Comparison of ENCODE assay signal across 1 cellular context in the genomic region with DNA sequence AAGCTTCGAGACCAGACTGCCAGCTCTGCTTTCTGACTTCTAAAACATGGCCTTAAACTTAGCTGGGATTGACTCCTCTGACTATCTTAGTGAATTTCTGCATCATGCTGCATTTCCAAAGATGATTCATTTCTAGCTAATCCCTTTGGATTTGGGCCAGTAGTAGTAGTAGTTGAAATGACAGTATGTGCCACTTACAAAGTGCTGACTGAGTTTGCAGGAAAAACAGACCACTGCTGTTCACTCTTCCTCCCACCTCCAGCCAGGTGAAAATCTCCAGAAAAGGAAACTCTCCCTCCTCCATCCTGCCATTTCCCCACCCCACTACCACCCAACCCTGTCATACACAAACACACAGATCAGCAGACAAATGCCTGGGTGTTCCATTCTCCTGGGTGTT.
TF ChIP-seq lines count a peak whose summit lies in the region.

No MANE protein-coding gene starts in this region.

TF ChIP-seq in SK-N-SH, 30 proteins besides CTCF, POLR2A, EP300 and RAD21:
- no peak for TF ChIP-seq EZH2phosphoT487 (IDR thresholded peaks at IDR 0.05; ENCODE audit: borderline replicate concordance, low read depth)
- peak; percentile 10; the same call in 1 of the 2 replicates for TF ChIP-seq POLR2AphosphoS5 (IDR thresholded peaks at IDR 0.05; ENCODE audit: low read depth, low read length)
- TF ChIP-seq MEF2A (IDR thresholded peaks at IDR 0.05; ENCODE audit: borderline replicate concordance, low read depth) = peak; percentile 10; the same call in 1 of the 2 replicates
- no peak for TF ChIP-seq YY1 (IDR thresholded peaks at IDR 0.05; ENCODE audit: low read depth)
- peak; percentile 91 for TF ChIP-seq NFIC (IDR thresholded peaks at IDR 0.05; ENCODE audit: borderline replicate concordance)
- TF ChIP-seq, protein P1, sequence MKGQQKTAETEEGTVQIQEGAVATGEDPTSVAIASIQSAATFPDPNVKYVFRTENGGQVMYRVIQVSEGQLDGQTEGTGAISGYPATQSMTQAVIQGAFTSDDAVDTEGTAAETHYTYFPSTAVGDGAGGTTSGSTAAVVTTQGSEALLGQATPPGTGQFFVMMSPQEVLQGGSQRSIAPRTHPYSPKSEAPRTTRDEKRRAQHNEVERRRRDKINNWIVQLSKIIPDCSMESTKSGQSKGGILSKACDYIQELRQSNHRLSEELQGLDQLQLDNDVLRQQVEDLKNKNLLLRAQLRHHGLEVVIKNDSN (IDR thresholded peaks at IDR 0.05; ENCODE audit: borderline replicate concordance, low read depth) = no peak
- TF ChIP-seq, protein P2, sequence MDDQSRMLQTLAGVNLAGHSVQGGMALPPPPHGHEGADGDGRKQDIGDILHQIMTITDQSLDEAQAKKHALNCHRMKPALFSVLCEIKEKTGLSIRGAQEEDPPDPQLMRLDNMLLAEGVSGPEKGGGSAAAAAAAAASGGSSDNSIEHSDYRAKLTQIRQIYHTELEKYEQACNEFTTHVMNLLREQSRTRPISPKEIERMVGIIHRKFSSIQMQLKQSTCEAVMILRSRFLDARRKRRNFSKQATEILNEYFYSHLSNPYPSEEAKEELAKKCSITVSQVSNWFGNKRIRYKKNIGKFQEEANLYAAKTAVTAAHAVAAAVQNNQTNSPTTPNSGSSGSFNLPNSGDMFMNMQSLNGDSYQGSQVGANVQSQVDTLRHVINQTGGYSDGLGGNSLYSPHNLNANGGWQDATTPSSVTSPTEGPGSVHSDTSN (IDR thresholded peaks at IDR 0.05) = peak; percentile 66
- TF ChIP-seq CHD2 (IDR thresholded peaks at IDR 0.05; ENCODE audit: low read length, partially characterized antibody) = no peak
- no peak for TF ChIP-seq TEAD4 (IDR thresholded peaks at IDR 0.05; ENCODE audit: borderline replicate concordance, insufficient read depth)
- TF ChIP-seq, protein P3, sequence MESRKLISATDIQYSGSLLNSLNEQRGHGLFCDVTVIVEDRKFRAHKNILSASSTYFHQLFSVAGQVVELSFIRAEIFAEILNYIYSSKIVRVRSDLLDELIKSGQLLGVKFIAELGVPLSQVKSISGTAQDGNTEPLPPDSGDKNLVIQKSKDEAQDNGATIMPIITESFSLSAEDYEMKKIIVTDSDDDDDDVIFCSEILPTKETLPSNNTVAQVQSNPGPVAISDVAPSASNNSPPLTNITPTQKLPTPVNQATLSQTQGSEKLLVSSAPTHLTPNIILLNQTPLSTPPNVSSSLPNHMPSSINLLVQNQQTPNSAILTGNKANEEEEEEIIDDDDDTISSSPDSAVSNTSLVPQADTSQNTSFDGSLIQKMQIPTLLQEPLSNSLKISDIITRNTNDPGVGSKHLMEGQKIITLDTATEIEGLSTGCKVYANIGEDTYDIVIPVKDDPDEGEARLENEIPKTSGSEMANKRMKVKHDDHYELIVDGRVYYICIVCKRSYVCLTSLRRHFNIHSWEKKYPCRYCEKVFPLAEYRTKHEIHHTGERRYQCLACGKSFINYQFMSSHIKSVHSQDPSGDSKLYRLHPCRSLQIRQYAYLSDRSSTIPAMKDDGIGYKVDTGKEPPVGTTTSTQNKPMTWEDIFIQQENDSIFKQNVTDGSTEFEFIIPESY (IDR thresholded peaks at IDR 0.05; ENCODE audit: borderline replicate concordance, low read depth) = no peak
- TF ChIP-seq JUND (IDR thresholded peaks at IDR 0.05) = peak; percentile 82
- no peak; the same call in 1 of the 2 replicates for TF ChIP-seq RXRA (IDR thresholded peaks at IDR 0.05; ENCODE audit: borderline replicate concordance, low read depth)
- no peak for TF ChIP-seq GATA2 (CRISPR knock-in tag; IDR thresholded peaks at IDR 0.05)
- TF ChIP-seq SMC3 (IDR thresholded peaks at IDR 0.05; ENCODE audit: low read depth, low read length) = no peak
- no peak for TF ChIP-seq ELF1 (IDR thresholded peaks at IDR 0.05)
- no peak for TF ChIP-seq MXI1 (IDR thresholded peaks at IDR 0.05; ENCODE audit: low read depth, low read length)
- TF ChIP-seq TAF1 (IDR thresholded peaks at IDR 0.05; ENCODE audit: borderline replicate concordance, low read depth, low read length) = no peak
- no peak; the same call in 1 of the 2 replicates for TF ChIP-seq GABPA (IDR thresholded peaks at IDR 0.05; ENCODE audit: low read depth)
- TF ChIP-seq, protein P4, sequence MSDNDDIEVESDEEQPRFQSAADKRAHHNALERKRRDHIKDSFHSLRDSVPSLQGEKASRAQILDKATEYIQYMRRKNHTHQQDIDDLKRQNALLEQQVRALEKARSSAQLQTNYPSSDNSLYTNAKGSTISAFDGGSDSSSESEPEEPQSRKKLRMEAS (IDR thresholded peaks at IDR 0.05; ENCODE audit: low read depth) = peak; percentile 55; the same call in 1 of the 2 replicates
- no peak for TF ChIP-seq FOXM1 (IDR thresholded peaks at IDR 0.05; ENCODE audit: low read depth)
- TF ChIP-seq, protein P5, sequence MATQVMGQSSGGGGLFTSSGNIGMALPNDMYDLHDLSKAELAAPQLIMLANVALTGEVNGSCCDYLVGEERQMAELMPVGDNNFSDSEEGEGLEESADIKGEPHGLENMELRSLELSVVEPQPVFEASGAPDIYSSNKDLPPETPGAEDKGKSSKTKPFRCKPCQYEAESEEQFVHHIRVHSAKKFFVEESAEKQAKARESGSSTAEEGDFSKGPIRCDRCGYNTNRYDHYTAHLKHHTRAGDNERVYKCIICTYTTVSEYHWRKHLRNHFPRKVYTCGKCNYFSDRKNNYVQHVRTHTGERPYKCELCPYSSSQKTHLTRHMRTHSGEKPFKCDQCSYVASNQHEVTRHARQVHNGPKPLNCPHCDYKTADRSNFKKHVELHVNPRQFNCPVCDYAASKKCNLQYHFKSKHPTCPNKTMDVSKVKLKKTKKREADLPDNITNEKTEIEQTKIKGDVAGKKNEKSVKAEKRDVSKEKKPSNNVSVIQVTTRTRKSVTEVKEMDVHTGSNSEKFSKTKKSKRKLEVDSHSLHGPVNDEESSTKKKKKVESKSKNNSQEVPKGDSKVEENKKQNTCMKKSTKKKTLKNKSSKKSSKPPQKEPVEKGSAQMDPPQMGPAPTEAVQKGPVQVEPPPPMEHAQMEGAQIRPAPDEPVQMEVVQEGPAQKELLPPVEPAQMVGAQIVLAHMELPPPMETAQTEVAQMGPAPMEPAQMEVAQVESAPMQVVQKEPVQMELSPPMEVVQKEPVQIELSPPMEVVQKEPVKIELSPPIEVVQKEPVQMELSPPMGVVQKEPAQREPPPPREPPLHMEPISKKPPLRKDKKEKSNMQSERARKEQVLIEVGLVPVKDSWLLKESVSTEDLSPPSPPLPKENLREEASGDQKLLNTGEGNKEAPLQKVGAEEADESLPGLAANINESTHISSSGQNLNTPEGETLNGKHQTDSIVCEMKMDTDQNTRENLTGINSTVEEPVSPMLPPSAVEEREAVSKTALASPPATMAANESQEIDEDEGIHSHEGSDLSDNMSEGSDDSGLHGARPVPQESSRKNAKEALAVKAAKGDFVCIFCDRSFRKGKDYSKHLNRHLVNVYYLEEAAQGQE (IDR thresholded peaks at IDR 0.05; ENCODE audit: low read depth, low read length) = no peak
- TF ChIP-seq FOSL2 (IDR thresholded peaks at IDR 0.05; ENCODE audit: borderline replicate concordance, low read depth) = peak; percentile 91
- peak; percentile 63 for TF ChIP-seq TCF12 (IDR thresholded peaks at IDR 0.05)
- TF ChIP-seq SIN3A (IDR thresholded peaks at IDR 0.05; ENCODE audit: borderline replicate concordance, low read depth, low read length) = no peak; the same call in 1 of the 2 replicates
- TF ChIP-seq, protein P6, sequence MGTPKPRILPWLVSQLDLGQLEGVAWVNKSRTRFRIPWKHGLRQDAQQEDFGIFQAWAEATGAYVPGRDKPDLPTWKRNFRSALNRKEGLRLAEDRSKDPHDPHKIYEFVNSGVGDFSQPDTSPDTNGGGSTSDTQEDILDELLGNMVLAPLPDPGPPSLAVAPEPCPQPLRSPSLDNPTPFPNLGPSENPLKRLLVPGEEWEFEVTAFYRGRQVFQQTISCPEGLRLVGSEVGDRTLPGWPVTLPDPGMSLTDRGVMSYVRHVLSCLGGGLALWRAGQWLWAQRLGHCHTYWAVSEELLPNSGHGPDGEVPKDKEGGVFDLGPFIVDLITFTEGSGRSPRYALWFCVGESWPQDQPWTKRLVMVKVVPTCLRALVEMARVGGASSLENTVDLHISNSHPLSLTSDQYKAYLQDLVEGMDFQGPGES (IDR thresholded peaks at IDR 0.05; ENCODE audit: low read depth, low read length) = no peak
